In the genomic region with DNA sequence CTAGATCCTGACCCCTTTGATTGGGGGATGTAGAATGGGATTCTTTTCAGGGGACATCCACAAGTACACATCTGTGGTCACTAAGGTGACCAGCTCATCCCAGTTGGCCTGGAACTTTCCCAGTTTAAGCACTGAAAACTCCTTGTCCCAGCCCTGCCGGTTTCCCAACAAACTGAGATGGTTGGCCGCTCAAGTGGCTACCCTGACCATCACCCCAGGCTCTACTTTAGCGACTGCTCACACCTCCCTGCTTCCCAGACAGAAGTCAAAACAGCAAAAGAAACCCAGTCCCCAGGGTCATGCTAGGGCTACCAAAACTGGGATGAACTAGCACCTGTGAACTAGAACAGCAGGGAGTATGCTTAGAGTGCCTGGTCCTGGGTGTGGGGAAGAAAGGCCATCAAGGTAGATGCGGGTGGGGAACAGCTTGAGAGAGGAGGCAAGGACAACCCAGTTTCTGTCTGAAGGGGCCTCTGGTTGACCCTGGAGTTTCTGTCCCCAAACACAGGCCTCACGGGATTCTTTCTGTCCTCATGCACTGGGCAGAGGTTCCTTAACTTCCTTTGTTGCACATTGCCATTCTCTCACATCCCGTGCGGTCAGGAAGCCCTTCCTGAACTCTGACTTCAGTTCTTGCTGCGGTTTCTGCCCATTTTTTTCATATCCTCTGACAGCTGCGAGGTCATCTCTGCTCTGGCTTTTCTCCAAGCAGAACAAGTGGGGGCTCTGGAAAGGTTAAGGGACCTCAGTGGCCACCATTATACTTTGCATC, we compare ENCODE assay signal across 10 cellular contexts. TPM values are rescaled to one million over a fixed set of nuclear protein-coding genes. Genes with fewer than 3 reads are reported as not detected.
DNase-seq lines count a peak whose midpoint lies in the region; ATAC-seq and TF ChIP-seq lines count a peak whose summit lies in the region.
"Had no signal": no experiment of that assay in that cellular context is flagged by ENCODE, and none has a peak within 500 bp of the region (broad histone marks: within the 10 kb centered on the region; RNA-seq: fewer than 3 reads in every experiment).

No MANE protein-coding gene starts in this region.

- peak in 1 of 4 donors; percentile 45 for TF ChIP-seq EP300 in upper lobe of left lung (IDR thresholded peaks at IDR 0.05)

- H3K9me3 Mint-ChIP-seq in activated naive CD4-positive, alpha-beta T cell treated with anti-CD3 and anti-CD28 coated beads, Interleukin-2, amount 50 U/mL, for 24 hours: no peaks in the 10 kb centered on the region
- no peaks in the 10 kb centered on the region for H3K9me3 Mint-ChIP-seq in activated CD8-positive, alpha-beta T cell treated with anti-CD3 and anti-CD28 coated beads, Interleukin-2, amount 10 ng/mL, durations not matched to agents 7 days and 5 days (ENCODE audit: insufficient read depth)
- no peaks in the 10 kb centered on the region for H3K9me3 Mint-ChIP-seq in mesothelial cell of epicardium

- H3K9ac ChIP-seq in liver (ENCODE audit: low read depth in 1 of 2, low read length in 2 of 2): peak overlapping the region in 1 of 2 donors; percentile 15

- peaks cover 6% of the 10 kb centered on the region for H3K36me3 Mint-ChIP-seq in activated naive CD4-positive, alpha-beta T cell treated with anti-CD3 and anti-CD28 coated beads, Interleukin-2, amount 50 U/mL, for 24 hours
- H3K36me3 Mint-ChIP-seq in activated CD8-positive, alpha-beta T cell treated with anti-CD3 and anti-CD28 coated beads, Interleukin-2, amount 10 ng/mL, durations not matched to agents 7 days and 5 days (ENCODE audit: low read depth): peaks cover 63% of the 10 kb centered on the region
- peaks cover 2% of the 10 kb centered on the region for H3K36me3 Mint-ChIP-seq in mesothelial cell of epicardium

- TF ChIP-seq POLR2A in upper lobe of left lung (IDR thresholded peaks at IDR 0.05): peak in 1 of 4 donors; percentile 21

- DNase-seq in activated naive CD4-positive, alpha-beta T cell treated with anti-CD3 and anti-CD28 coated beads, Interleukin-2, amount 50 U/mL, for 16 hours: no peak
- peak; percentile 72 for DNase-seq in activated CD8-positive, alpha-beta T cell treated with anti-CD3 and anti-CD28 coated beads, Interleukin-2, amount 10 ng/mL, durations not matched to agents 7 days and 5 days
- DNase-seq in upper lobe of left lung (peak in 1 of 2 donors; percentile 81), mesothelial cell of epicardium (ENCODE audit: low spot score in 2 of 2, unreplicated experiment in 2 of 2) (no peak), NAMALWA (ENCODE audit: low spot score) (no peak)
- DNase-seq: NCI-H524 treated with DMSO at 0.1 percent for 48 hours had no signal

- TF ChIP-seq CTCF in liver (IDR thresholded peaks at IDR 0.05; ENCODE audit: low read depth, low read length, missing input control) (no peak), upper lobe of left lung (IDR thresholded peaks at IDR 0.05) (no peak), mesothelial cell of epicardium (IDR thresholded peaks at IDR 0.05; ENCODE audit: unreplicated experiment) (no peak)

- H3K27me3 Mint-ChIP-seq in activated naive CD4-positive, alpha-beta T cell treated with anti-CD3 and anti-CD28 coated beads, Interleukin-2, amount 50 U/mL, for 24 hours: no peaks in the 10 kb centered on the region
- H3K27me3 Mint-ChIP-seq in activated CD8-positive, alpha-beta T cell treated with anti-CD3 and anti-CD28 coated beads, Interleukin-2, amount 10 ng/mL, durations not matched to agents 7 days and 5 days (ENCODE audit: low read depth): peaks cover 2% of the 10 kb centered on the region
- H3K27me3 Mint-ChIP-seq in mesothelial cell of epicardium (ENCODE audit: low read depth): peaks cover 8% of the 10 kb centered on the region

- H3K4me3 ChIP-seq in liver (ENCODE audit: low read depth in 1 of 3, low read length in 3 of 3): no peak overlapping the region
- H3K4me3 ChIP-seq in upper lobe of left lung: no peak overlapping the region

- H3K27ac Mint-ChIP-seq in activated naive CD4-positive, alpha-beta T cell treated with anti-CD3 and anti-CD28 coated beads, Interleukin-2, amount 50 U/mL, for 24 hours: peak overlapping the region; percentile 82
- H3K27ac Mint-ChIP-seq in activated CD8-positive, alpha-beta T cell treated with anti-CD3 and anti-CD28 coated beads, Interleukin-2, amount 10 ng/mL, durations not matched to agents 7 days and 5 days: peak overlapping the region; percentile 94
- H3K27ac Mint-ChIP-seq in mesothelial cell of epicardium: no peak overlapping the region

- H3K36me3 ChIP-seq in liver (ENCODE audit: control insufficient read depth in 4 of 4, insufficient read depth in 3 of 4, low read depth in 1 of 4, low read length in 3 of 4): no peaks in the 10 kb centered on the region
- peaks cover 0 to 5% (median 1%) of the 10 kb centered on the region in 4 donors for H3K36me3 ChIP-seq in upper lobe of left lung

- H3K4me3 Mint-ChIP-seq in activated naive CD4-positive, alpha-beta T cell treated with anti-CD3 and anti-CD28 coated beads, Interleukin-2, amount 50 U/mL, for 24 hours: peak overlapping the region; percentile 80
- H3K4me3 Mint-ChIP-seq in activated CD8-positive, alpha-beta T cell treated with anti-CD3 and anti-CD28 coated beads, Interleukin-2, amount 10 ng/mL, durations not matched to agents 7 days and 5 days: peak overlapping the region; percentile 72
- no peak overlapping the region for H3K4me3 Mint-ChIP-seq in mesothelial cell of epicardium

- H3K27me3 ChIP-seq in liver (ENCODE audit: control insufficient read depth in 4 of 4, insufficient read depth in 4 of 4, low read length in 3 of 4) (no peaks in the 10 kb centered on the region), upper lobe of left lung (no peaks in the 10 kb centered on the region)

- ATAC-seq in activated CD8-positive, alpha-beta T cell treated with anti-CD3 and anti-CD28 coated beads, Interleukin-2, amount 10 ng/mL, durations not matched to agents 7 days and 5 days: no peak
- peak in 1 of 2 donors; percentile 18 for ATAC-seq in upper lobe of left lung (ENCODE audit: low FRiP score in 2 of 2)
- no peak for ATAC-seq in GM19035 (IDR thresholded peaks at IDR 0.05; ENCODE audit: unreplicated experiment)
- ATAC-seq: left colon had no signal

- H3K27ac ChIP-seq in liver (ENCODE audit: low read depth in 1 of 2, low read length in 2 of 2): peak overlapping the region; percentile 92 to 97
- peak overlapping the region; percentile 79 to 93 (median 91) for H3K27ac ChIP-seq in upper lobe of left lung

- H3K4me1 Mint-ChIP-seq in activated naive CD4-positive, alpha-beta T cell treated with anti-CD3 and anti-CD28 coated beads, Interleukin-2, amount 50 U/mL, for 24 hours: peaks cover 76% of the 10 kb centered on the region
- H3K4me1 Mint-ChIP-seq in activated CD8-positive, alpha-beta T cell treated with anti-CD3 and anti-CD28 coated beads, Interleukin-2, amount 10 ng/mL, durations not matched to agents 7 days and 5 days (ENCODE audit: low read depth): peaks cover 83% of the 10 kb centered on the region
- H3K4me1 Mint-ChIP-seq in mesothelial cell of epicardium: peaks cover 2% of the 10 kb centered on the region

- 76% methylated on average over 9 of the region's 9 CpGs for WGBS in liver
- 37 to 50% methylated on average over 9 of the region's 9 CpGs for WGBS in upper lobe of left lung, 2 donors

- CTCF ChIA-PET in activated CD8-positive, alpha-beta T cell treated with anti-CD3 and anti-CD28 coated beads, Interleukin-2, amount 10 ng/mL, durations not matched to agents 7 days and 5 days (lab: Charles Lee): interaction anchor here (0.8 to 26.4 kb wide), 9 partner anchors 9 to 124 kb away, joined by 3 to 801 read pairs (median 87); partner anchors contain the start of genes ADCY4, CBLN3, DHRS1 and GMPR2

- TF ChIP-seq RAD21 in liver (IDR thresholded peaks at IDR 0.05): no peak

- POLR2A ChIA-PET in activated CD8-positive, alpha-beta T cell treated with anti-CD3 and anti-CD28 coated beads, Interleukin-2, amount 10 ng/mL, durations not matched to agents 7 days and 5 days (lab: Charles Lee): interaction anchor here (0.6 to 4.4 kb wide), 8 partner anchors 10 to 1347 kb away, joined by 3 to 23 read pairs (median 4); partner anchors contain the start of genes CBLN3, DHRS1, KHNYN and NOP9

- H3K9me3 ChIP-seq in liver (ENCODE audit: control insufficient read depth in 4 of 4, low read length in 3 of 4) (no peaks in the 10 kb centered on the region), upper lobe of left lung (no peaks in the 10 kb centered on the region)

- peaks cover 27 to 50% (median 37%) of the 10 kb centered on the region in 4 donors for H3K4me1 ChIP-seq in liver (ENCODE audit: control insufficient read depth in 4 of 4, insufficient read depth in 4 of 4, low read length in 3 of 4)
- H3K4me1 ChIP-seq in upper lobe of left lung: peaks cover 80 to 99% (median 92%) of the 10 kb centered on the region in 4 donors

RNA-seq across cellular contexts. Expression of gene LTB4R, which starts 1.6 kb away (rescaled TPM):
- 10 to 100 TPM; 26.9 to 28.0 TPM for total RNA-seq in activated CD8-positive, alpha-beta T cell treated with anti-CD3 and anti-CD28 coated beads, Interleukin-2, amount 10 ng/mL, durations not matched to agents 7 days and 5 days
- total RNA-seq in liver: 1 to 10 TPM; 2.1 to 5.0 TPM
- 1 to 10 TPM in 1 of 2 donors, under 1 TPM in 1; 0.86 to 2.9 TPM for polyA plus RNA-seq in liver
- 10 to 100 TPM; 11.1 to 71.2 (median 17.7) TPM for total RNA-seq in upper lobe of left lung
- total RNA-seq in mesothelial cell of epicardium: 10.7 to 11.8 TPM (median 11.1 TPM) in 3 replicates

RNA-seq across cellular contexts. Expression of gene LTB4R2, which starts 3.0 kb away (rescaled TPM):
- total RNA-seq in activated CD8-positive, alpha-beta T cell treated with anti-CD3 and anti-CD28 coated beads, Interleukin-2, amount 10 ng/mL, durations not matched to agents 7 days and 5 days: 10 to 100 TPM; 17.8 to 18.7 TPM
- total RNA-seq in liver (10 to 100 TPM in 1 of 2 donors, 1 to 10 TPM in 1; 2.5 to 11.3 TPM), upper lobe of left lung (10 to 100 TPM in 4 of 6 donors, 1 to 10 TPM in 2; 6.2 to 49.2 (median 10.9) TPM), mesothelial cell of epicardium (13.0 to 14.9 TPM (median 14.8 TPM) in 3 replicates)
- polyA plus RNA-seq in liver: 1 to 10 TPM in 1 of 2 donors, under 1 TPM in 1; 0.28 to 1.2 TPM

RNA-seq across cellular contexts. Expression of gene CIDEB, which starts 5.1 kb away (rescaled TPM):
- 10 to 100 TPM; 47.2 to 48.2 TPM for total RNA-seq in activated CD8-positive, alpha-beta T cell treated with anti-CD3 and anti-CD28 coated beads, Interleukin-2, amount 10 ng/mL, durations not matched to agents 7 days and 5 days
- 100 to 1,000 TPM in 1 of 2 donors, 10 to 100 TPM in 1; 32.1 to 142 TPM for total RNA-seq in liver
- polyA plus RNA-seq in liver: 100 to 1,000 TPM; 176 to 312 TPM
- total RNA-seq in upper lobe of left lung: 10 to 100 TPM in 5 of 6 donors, 1 to 10 TPM in 1; 9.4 to 14.8 (median 12.8) TPM
- total RNA-seq in mesothelial cell of epicardium: not detected in 3 replicates

RNA-seq across cellular contexts. Expression of gene NOP9, which starts 13.3 kb away (rescaled TPM):
- 10 to 100 TPM; 35.2 to 36.7 TPM for total RNA-seq in activated CD8-positive, alpha-beta T cell treated with anti-CD3 and anti-CD28 coated beads, Interleukin-2, amount 10 ng/mL, durations not matched to agents 7 days and 5 days
- total RNA-seq in liver (10 to 100 TPM; 12.3 to 18.2 TPM), upper lobe of left lung (10 to 100 TPM; 13.3 to 31.4 (median 22.6) TPM), mesothelial cell of epicardium (27.8 to 30.8 TPM (median 28.8 TPM) in 3 replicates)
- polyA plus RNA-seq in liver: 1 to 10 TPM; 3.8 to 7.1 TPM

RNA-seq across cellular contexts. Expression of gene DHRS1, which starts 13.3 kb away (rescaled TPM):
- total RNA-seq in activated CD8-positive, alpha-beta T cell treated with anti-CD3 and anti-CD28 coated beads, Interleukin-2, amount 10 ng/mL, durations not matched to agents 7 days and 5 days: 10 to 100 TPM; 28.6 to 33.9 TPM
- total RNA-seq in liver (10 to 100 TPM; 30.3 to 84.9 TPM), upper lobe of left lung (10 to 100 TPM; 23.0 to 60.3 (median 32.8) TPM), mesothelial cell of epicardium (38.3 to 41.4 TPM (median 39.8 TPM) in 3 replicates)
- 10 to 100 TPM; 40.3 to 60.1 TPM for polyA plus RNA-seq in liver

Comparison
In these comparisons a context has a peak if more than half of its experiments do, and no peak if none do; other contexts are left out.
1. RNA of gene CIDEB, which starts 5.1 kb away (total RNA-seq): 32.1 to 142 TPM in liver, 47.2 to 48.2 TPM in activated CD8-positive, alpha-beta T cell treated with anti-CD3 and anti-CD28 coated beads, Interleukin-2, amount 10 ng/mL, durations not matched to agents 7 days and 5 days and 9.4 to 14.8 TPM in upper lobe of left lung; not detected in mesothelial cell of epicardium; every median in the first group is over 10 times any median in the second.